In the genomic region with DNA sequence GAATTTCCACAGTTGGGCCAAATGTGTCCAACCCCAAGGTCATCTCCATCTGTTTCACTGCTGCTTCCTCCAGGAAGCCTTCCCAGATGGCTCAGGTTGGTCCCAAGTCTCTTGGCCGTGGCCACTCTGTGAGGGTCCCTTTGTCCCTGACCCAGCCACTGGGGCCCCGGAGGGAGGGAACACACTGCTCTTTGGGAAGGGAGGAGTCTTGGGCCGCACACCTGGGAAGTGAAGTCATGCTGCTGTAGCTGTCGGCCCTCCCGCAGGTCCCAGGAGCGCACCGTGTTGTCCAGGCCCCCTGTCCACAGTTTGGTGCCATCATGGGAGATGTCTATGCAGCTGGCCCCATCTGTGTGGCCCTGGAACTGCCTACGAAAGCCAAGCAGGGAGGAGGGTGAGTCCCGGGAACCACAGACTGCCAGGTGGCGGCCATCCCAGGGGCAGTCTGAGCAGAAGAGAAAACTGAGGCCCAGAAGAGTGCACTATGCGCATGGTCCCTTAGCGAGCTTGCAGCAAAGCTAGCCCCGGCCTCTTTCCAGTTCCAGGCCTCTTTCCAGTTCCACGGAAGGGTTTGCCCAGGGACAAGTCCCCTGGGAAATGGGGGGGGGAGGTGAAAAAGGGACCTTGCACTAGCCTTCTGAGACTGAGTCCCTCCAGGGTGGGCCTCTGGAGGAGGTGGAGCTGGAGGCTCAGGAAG, we compare ENCODE assay signal across 23 cellular contexts. TPM values are rescaled to one million over a fixed set of nuclear protein-coding genes. Genes with fewer than 3 reads are reported as not detected.
A peak's percentile ranks its signal among the peaks of the same experiment; 100 is the strongest.
DNase-seq lines count a peak whose midpoint lies in the region; ATAC-seq and TF ChIP-seq lines count a peak whose summit lies in the region.
"Had no signal": no experiment of that assay in that cellular context is flagged by ENCODE, and none has a peak within 500 bp of the region (broad histone marks: within the 10 kb centered on the region; RNA-seq: fewer than 3 reads in every experiment).

No MANE protein-coding gene starts in this region.

- no peaks in the 10 kb centered on the region for H3K9me3 ChIP-seq in endodermal cell (ENCODE audit: control insufficient read depth, low read length)
- H3K9me3 ChIP-seq in neutrophil: no peaks in the 10 kb centered on the region
- H3K9me3 ChIP-seq in tibial artery: no peaks in the 10 kb centered on the region
- H3K9me3 ChIP-seq: mucosa of descending colon, vagina had no signal

- no peak overlapping the region for H3K4me3 ChIP-seq in endodermal cell (ENCODE audit: low read length)
- no peak overlapping the region for H3K4me3 ChIP-seq in neutrophil (ENCODE audit: low read depth in 1 of 2, low read length in 1 of 2)
- no peak overlapping the region for H3K4me3 ChIP-seq in tibial artery
- H3K4me3 ChIP-seq: GM23338, mucosa of descending colon, SK-N-MC, skin epidermis, vagina had no signal

- intact Hi-C loops in tibial artery (cut with DNase I; ENCODE audit: low total_unique reads): no loop called here

- DNase-seq in activated naive CD8-positive, alpha-beta T cell treated with anti-CD3 and anti-CD28 coated beads, Interleukin-2, amount 10 ng/mL, durations not matched to agents 7 days and 5 days: peak; percentile 15
- DNase-seq in activated naive CD8-positive, alpha-beta T cell treated with anti-CD3 and anti-CD28 coated beads, Interleukin-2, amount 50 U/mL, for 24 hours: no peak
- DNase-seq in endodermal cell (no peak), tibial artery (peak; percentile 9 to 62), foreskin keratinocyte (no peak), NCI-H2227 (lab: John Stamatoyannopoulos, UW; ENCODE audit: unreplicated experiment) (no peak)
- DNase-seq: ACHN; DMS79 treated with DMSO at 0.1 percent for 48 hours; erythroblast; immature natural killer cell; NCI-H187; nephron progenitor cell; stimulated activated CD4-positive, alpha-beta T cell treated with anti-CD3 and anti-CD28 coated beads, Interleukin-1b, Interleukin-23, amount 100 ng/mL, for 48 hours; T-helper 2 cell had no signal

- no peaks in the 10 kb centered on the region for H3K27me3 Mint-ChIP-seq in activated naive CD8-positive, alpha-beta T cell treated with anti-CD3 and anti-CD28 coated beads, Interleukin-2, amount 10 ng/mL, durations not matched to agents 7 days and 5 days
- no peaks in the 10 kb centered on the region for H3K27me3 Mint-ChIP-seq in activated naive CD8-positive, alpha-beta T cell treated with anti-CD3 and anti-CD28 coated beads, Interleukin-2, amount 50 U/mL, for 24 hours
- no peaks in the 10 kb centered on the region for H3K27me3 Mint-ChIP-seq in endodermal cell (ENCODE audit: insufficient read depth)
- H3K27me3 Mint-ChIP-seq: progenitor cell of endocrine pancreas had no signal

- POLR2A ChIA-PET in activated naive CD8-positive, alpha-beta T cell treated with anti-CD3 and anti-CD28 coated beads, Interleukin-2, amount 10 ng/mL, durations not matched to agents 7 days and 5 days (lab: Charles Lee): no interaction called here

- ATAC-seq in activated naive CD8-positive, alpha-beta T cell treated with anti-CD3 and anti-CD28 coated beads, Interleukin-2, amount 10 ng/mL, durations not matched to agents 7 days and 5 days (ENCODE audit: low read depth): no peak
- ATAC-seq in activated naive CD8-positive, alpha-beta T cell treated with anti-CD3 and anti-CD28 coated beads, Interleukin-2, amount 50 U/mL, for 24 hours: no peak
- ATAC-seq in foreskin keratinocyte (no peak), HG03108 (IDR thresholded peaks at IDR 0.05; ENCODE audit: unreplicated experiment) (no peak)
- ATAC-seq: GM23338, mucosa of descending colon had no signal

- WGBS in endodermal cell (ENCODE audit: insufficient coverage in 1 of 2, insufficient read length in 1 of 2), 2 experiments: 92 to 94% methylated on average over 10 to 14 of the region's 14 CpGs

- H3K36me3 ChIP-seq in endodermal cell (ENCODE audit: control insufficient read depth, insufficient read depth, low read length): peaks cover 88% of the 10 kb centered on the region
- H3K36me3 ChIP-seq in neutrophil: peaks cover 100% of the 10 kb centered on the region
- H3K36me3 ChIP-seq in tibial artery: peaks cover 87 to 100% (median 88%) of the 10 kb centered on the region in 3 donors

- no peak overlapping the region for H3K27ac Mint-ChIP-seq in activated naive CD8-positive, alpha-beta T cell treated with anti-CD3 and anti-CD28 coated beads, Interleukin-2, amount 10 ng/mL, durations not matched to agents 7 days and 5 days
- no peak overlapping the region for H3K27ac Mint-ChIP-seq in activated naive CD8-positive, alpha-beta T cell treated with anti-CD3 and anti-CD28 coated beads, Interleukin-2, amount 50 U/mL, for 24 hours
- H3K27ac Mint-ChIP-seq in endodermal cell: peak overlapping the region; percentile 58
- H3K27ac Mint-ChIP-seq: GM23338, immature natural killer cell, nephron progenitor cell, progenitor cell of endocrine pancreas had no signal

- H3K27me3 ChIP-seq in endodermal cell (ENCODE audit: control insufficient read depth, insufficient read depth, low read length, poor library complexity, severe bottlenecking): no peaks in the 10 kb centered on the region
- H3K27me3 ChIP-seq in neutrophil: no peaks in the 10 kb centered on the region
- no peaks in the 10 kb centered on the region for H3K27me3 ChIP-seq in tibial artery
- no peaks in the 10 kb centered on the region for H3K27me3 ChIP-seq in foreskin keratinocyte
- H3K27me3 ChIP-seq: vagina had no signal

- peaks cover 18% of the 10 kb centered on the region for H3K36me3 Mint-ChIP-seq in activated naive CD8-positive, alpha-beta T cell treated with anti-CD3 and anti-CD28 coated beads, Interleukin-2, amount 10 ng/mL, durations not matched to agents 7 days and 5 days
- H3K36me3 Mint-ChIP-seq in activated naive CD8-positive, alpha-beta T cell treated with anti-CD3 and anti-CD28 coated beads, Interleukin-2, amount 50 U/mL, for 24 hours (ENCODE audit: low read depth): peaks cover 49% of the 10 kb centered on the region
- peaks cover 79% of the 10 kb centered on the region for H3K36me3 Mint-ChIP-seq in endodermal cell (ENCODE audit: low read depth)

- H3K9ac ChIP-seq in endodermal cell (ENCODE audit: extremely low read depth, low read length, poor library complexity, severe bottlenecking): no peak overlapping the region

- TF ChIP-seq CTCF in endodermal cell (conservative IDR thresholded peaks at IDR 0.05) (no peak), neutrophil (IDR thresholded peaks at IDR 0.05) (no peak), tibial artery (IDR thresholded peaks at IDR 0.05) (no peak), foreskin keratinocyte (conservative IDR thresholded peaks at IDR 0.05) (no peak)

- no peaks in the 10 kb centered on the region for H3K4me1 Mint-ChIP-seq in activated naive CD8-positive, alpha-beta T cell treated with anti-CD3 and anti-CD28 coated beads, Interleukin-2, amount 10 ng/mL, durations not matched to agents 7 days and 5 days
- H3K4me1 Mint-ChIP-seq in activated naive CD8-positive, alpha-beta T cell treated with anti-CD3 and anti-CD28 coated beads, Interleukin-2, amount 50 U/mL, for 24 hours: no peaks in the 10 kb centered on the region
- peaks cover 1% of the 10 kb centered on the region for H3K4me1 Mint-ChIP-seq in endodermal cell
- H3K4me1 Mint-ChIP-seq: immature natural killer cell had no signal

- no peaks in the 10 kb centered on the region for H3K4me1 ChIP-seq in endodermal cell (ENCODE audit: control insufficient read depth, insufficient read depth, low read length)
- no peaks in the 10 kb centered on the region for H3K4me1 ChIP-seq in neutrophil (ENCODE audit: control insufficient read depth in 1 of 2, insufficient read depth in 1 of 2, low read depth in 1 of 2, low read length in 1 of 2)
- H3K4me1 ChIP-seq in tibial artery: no peaks in the 10 kb centered on the region
- no peaks in the 10 kb centered on the region for H3K4me1 ChIP-seq in foreskin keratinocyte

- H3K27ac ChIP-seq in endodermal cell (ENCODE audit: low read depth, low read length) (no peak overlapping the region), neutrophil (peak overlapping the region; percentile 27), tibial artery (no peak overlapping the region), foreskin keratinocyte (no peak overlapping the region)
- H3K27ac ChIP-seq: SK-N-MC, skin epidermis, vagina had no signal

- H3K4me3 Mint-ChIP-seq in activated naive CD8-positive, alpha-beta T cell treated with anti-CD3 and anti-CD28 coated beads, Interleukin-2, amount 10 ng/mL, durations not matched to agents 7 days and 5 days: no peak overlapping the region
- H3K4me3 Mint-ChIP-seq in activated naive CD8-positive, alpha-beta T cell treated with anti-CD3 and anti-CD28 coated beads, Interleukin-2, amount 50 U/mL, for 24 hours: no peak overlapping the region
- H3K4me3 Mint-ChIP-seq in endodermal cell: no peak overlapping the region
- H3K4me3 Mint-ChIP-seq: brain, GM23338, immature natural killer cell, nephron progenitor cell had no signal

- H3K9me3 Mint-ChIP-seq in activated naive CD8-positive, alpha-beta T cell treated with anti-CD3 and anti-CD28 coated beads, Interleukin-2, amount 10 ng/mL, durations not matched to agents 7 days and 5 days: no peaks in the 10 kb centered on the region
- no peaks in the 10 kb centered on the region for H3K9me3 Mint-ChIP-seq in activated naive CD8-positive, alpha-beta T cell treated with anti-CD3 and anti-CD28 coated beads, Interleukin-2, amount 50 U/mL, for 24 hours
- no peaks in the 10 kb centered on the region for H3K9me3 Mint-ChIP-seq in endodermal cell
- H3K9me3 Mint-ChIP-seq: brain, GM23338, immature natural killer cell, nephron progenitor cell had no signal

RNA-seq across cellular contexts. Expression of a gene that starts 44.6 kb away (rescaled TPM):
- total RNA-seq in activated naive CD8-positive, alpha-beta T cell treated with anti-CD3 and anti-CD28 coated beads, Interleukin-2, amount 10 ng/mL, durations not matched to agents 7 days and 5 days: 10 to 100 TPM; 80.5 to 87.9 TPM
- total RNA-seq in endodermal cell: 10 to 100 TPM; 66.5 to 81.1 TPM
- 51.9 TPM for polyA plus RNA-seq in endodermal cell (2013, experiment 1 of 2)
- 48.9 TPM for polyA plus RNA-seq in endodermal cell (2013, experiment 2 of 2)
- 24.1 and 28.1 TPM in 2 replicates for total RNA-seq in foreskin keratinocyte
- polyA plus RNA-seq in foreskin keratinocyte: 11.3 and 14.0 TPM in 2 replicates

Comparison
In these comparisons a context has a peak if more than half of its experiments do, and no peak if none do; other contexts are left out.
1. DNase-seq: peak in activated naive CD8-positive, alpha-beta T cell treated with anti-CD3 and anti-CD28 coated beads, Interleukin-2, amount 10 ng/mL, durations not matched to agents 7 days and 5 days (single experiment) and tibial artery (2 of 2); none in activated naive CD8-positive, alpha-beta T cell treated with anti-CD3 and anti-CD28 coated beads, Interleukin-2, amount 50 U/mL, for 24 hours (single experiment), endodermal cell (single experiment), foreskin keratinocyte (0 of 2) and NCI-H2227 (single experiment).